Comparison of ENCODE assay signal across 17 cellular contexts in genomic region chr13:112902669-112903068, GRCh38.
"Had no signal": no experiment of that assay in that cellular context is flagged by ENCODE, and none has a peak within 500 bp of the region (broad histone marks: within the 10 kb centered on the region; RNA-seq: fewer than 3 reads in every experiment).

No MANE protein-coding gene starts in this region.

- H3K4me3 ChIP-seq: ovary, SK-N-MC, transverse colon had no signal

- H3K4me1 Mint-ChIP-seq: activated naive CD4-positive, alpha-beta T cell treated with anti-CD3 and anti-CD28 coated beads, Interleukin-2, amount 50 U/mL, for 24 hours; T-cell had no signal

- H3K36me3 Mint-ChIP-seq: activated naive CD4-positive, alpha-beta T cell treated with anti-CD3 and anti-CD28 coated beads, Interleukin-2, amount 50 U/mL, for 24 hours; T-cell had no signal

- H3K27ac ChIP-seq: ovary, SK-N-MC, transverse colon had no signal

- ATAC-seq: activated CD4-positive, CD25-positive, alpha-beta regulatory T cell treated with anti-CD3 and anti-CD28 coated beads, Interleukin-2, amount 50 U/mL, for 24 hours; activated T-cell treated with anti-CD3 and anti-CD28 coated beads, Interleukin-2, amount 50 U/mL, for 72 hours; left ventricle myocardium superior; T-cell had no signal

- H3K27ac Mint-ChIP-seq: activated naive CD4-positive, alpha-beta T cell treated with anti-CD3 and anti-CD28 coated beads, Interleukin-2, amount 50 U/mL, for 24 hours; activated T-cell treated with anti-CD3 and anti-CD28 coated beads, Interleukin-2, amount 50 U/mL, for 72 hours; memory B cell; naive B cell; T-cell had no signal

- H3K27me3 ChIP-seq: ovary, transverse colon had no signal

- H3K27me3 Mint-ChIP-seq: naive B cell had no signal

- H3K36me3 ChIP-seq: ovary, transverse colon had no signal

- H3K9me3 ChIP-seq: ovary, transverse colon had no signal

- H3K4me3 Mint-ChIP-seq: activated naive CD4-positive, alpha-beta T cell treated with anti-CD3 and anti-CD28 coated beads, Interleukin-2, amount 50 U/mL, for 24 hours; activated T-cell treated with anti-CD3 and anti-CD28 coated beads, Interleukin-2, amount 50 U/mL, for 72 hours; memory B cell; naive B cell; T-cell had no signal

- H3K9me3 Mint-ChIP-seq: activated naive CD4-positive, alpha-beta T cell treated with anti-CD3 and anti-CD28 coated beads, Interleukin-2, amount 50 U/mL, for 24 hours had no signal

- DNase-seq: activated CD4-positive, alpha-beta T cell treated with anti-CD3 and anti-CD28 coated beads, Interleukin-2, amount 50 U/mL, for 1 hour; activated CD8-positive, alpha-beta memory T cell treated with anti-CD3 and anti-CD28 coated beads for 24 hours; activated CD8-positive, alpha-beta memory T cell treated with anti-CD3 and anti-CD28 coated beads, Interleukin-2, amount 50 U/mL, for 48 hours; activated T-cell treated with anti-CD3 and anti-CD28 coated beads, Interleukin-2, amount 50 U/mL, for 72 hours; caudate nucleus; foreskin melanocyte; left ventricle myocardium superior; naive B cell; stimulated activated naive CD4-positive, alpha-beta T cell treated with Interleukin-2 at 50 U/mL for 16 hours; substantia nigra; T-cell; transverse colon had no signal

- H3K4me1 ChIP-seq: transverse colon had no signal
